8 cellular contexts compared by ENCODE assay signal in the genomic region with DNA sequence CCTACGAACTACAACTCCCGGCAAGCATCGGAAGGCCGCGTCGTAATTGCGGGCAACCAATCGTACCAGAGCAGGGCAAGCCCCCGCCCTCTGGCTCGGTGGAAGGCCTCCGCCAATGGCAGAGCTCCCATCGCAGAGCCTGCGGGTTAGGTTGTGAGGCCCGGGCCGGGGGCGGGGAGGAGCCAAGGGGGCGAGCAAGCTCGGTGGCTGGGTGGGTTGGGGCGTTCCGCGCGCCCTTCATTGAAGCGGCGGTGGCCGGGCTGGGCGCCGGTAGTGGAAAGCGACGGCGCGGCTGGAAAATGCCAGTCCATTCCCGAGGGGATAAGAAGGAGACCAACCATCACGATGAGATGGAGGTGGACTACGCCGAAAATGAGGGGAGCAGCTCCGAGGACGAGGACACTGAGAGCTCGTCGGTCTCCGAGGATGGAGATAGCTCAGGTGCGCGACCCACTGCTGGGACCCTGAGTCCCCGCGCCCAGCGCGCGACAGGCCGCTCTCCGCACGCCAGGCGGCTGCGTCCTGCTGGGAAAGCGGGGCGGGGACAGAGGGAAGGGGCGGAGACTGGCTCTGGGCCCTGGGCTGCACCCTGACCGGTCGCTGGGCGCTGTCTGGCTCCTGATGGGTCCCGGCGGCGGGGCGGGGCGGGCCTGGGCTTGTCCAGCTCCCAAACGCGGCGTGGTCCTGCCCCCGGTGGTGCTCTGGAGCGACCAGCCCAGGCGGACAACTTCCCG. TPM values are rescaled to one million over a fixed set of nuclear protein-coding genes. Genes with fewer than 3 reads are reported as not detected.
A peak's percentile ranks its signal among the peaks of the same experiment; 100 is the strongest.
DNase-seq lines count a peak whose midpoint lies in the region; ATAC-seq and TF ChIP-seq lines count a peak whose summit lies in the region.

A gene with protein sequence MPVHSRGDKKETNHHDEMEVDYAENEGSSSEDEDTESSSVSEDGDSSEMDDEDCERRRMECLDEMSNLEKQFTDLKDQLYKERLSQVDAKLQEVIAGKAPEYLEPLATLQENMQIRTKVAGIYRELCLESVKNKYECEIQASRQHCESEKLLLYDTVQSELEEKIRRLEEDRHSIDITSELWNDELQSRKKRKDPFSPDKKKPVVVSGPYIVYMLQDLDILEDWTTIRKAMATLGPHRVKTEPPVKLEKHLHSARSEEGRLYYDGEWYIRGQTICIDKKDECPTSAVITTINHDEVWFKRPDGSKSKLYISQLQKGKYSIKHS (plus strand): TSS at position 121 of the 734 bp plus-strand sequence. CDS start 179 bp downstream, at position 300.

- intact Hi-C loops in testis (cut with DNase I; ENCODE audit: low total_unique reads), result no loop called here

- H3K4me3 Mint-ChIP-seq in activated naive CD8-positive, alpha-beta T cell treated with anti-CD3 and anti-CD28 coated beads for 36 hours, result peak within 1 kb of the TSS; percentile 84
- H3K4me3 Mint-ChIP-seq in glutamatergic neuron (ENCODE audit: unreplicated experiment), result peak within 1 kb of the TSS; percentile 91

- no peaks in the 10 kb centered on the region for H3K27me3 Mint-ChIP-seq in activated naive CD8-positive, alpha-beta T cell treated with anti-CD3 and anti-CD28 coated beads for 36 hours
- peaks cover 2% of the 10 kb centered on the region for H3K27me3 Mint-ChIP-seq in glutamatergic neuron (ENCODE audit: unreplicated experiment)

- DNase-seq in NCI-H1105 (lab: John Stamatoyannopoulos, UW) (peak; percentile 99), SKM-1 (lab: John Stamatoyannopoulos, UW; ENCODE audit: unreplicated experiment) (peak; percentile 79), glutamatergic neuron (peak; percentile 99), omental fat pad (ENCODE audit: low spot score) (peak; percentile 92), testis (peak; percentile 99)
- DNase-seq in activated naive CD8-positive, alpha-beta T cell treated with anti-CD3 and anti-CD28 coated beads for 36 hours, result peak; percentile 99

- H3K4me1 ChIP-seq in testis, result peaks cover 6% of the 10 kb centered on the region

- peak within 1 kb of the TSS; percentile 86 to 98 for H3K4me3 ChIP-seq in testis

- TF ChIP-seq CTCF in glutamatergic neuron (IDR thresholded peaks at IDR 0.05; ENCODE audit: partially characterized antibody, unreplicated experiment) (no peak), omental fat pad (IDR thresholded peaks at IDR 0.05) (no peak), testis (IDR thresholded peaks at IDR 0.05) (no peak)

- no peaks in the 10 kb centered on the region for H3K27me3 ChIP-seq in testis

- H3K27ac ChIP-seq in testis, result peak within 1 kb of the TSS; percentile 93 to 99

- H3K27ac Mint-ChIP-seq in activated naive CD8-positive, alpha-beta T cell treated with anti-CD3 and anti-CD28 coated beads for 36 hours, result peak within 1 kb of the TSS; percentile 90
- H3K27ac Mint-ChIP-seq in glutamatergic neuron (ENCODE audit: unreplicated experiment), result peak within 1 kb of the TSS; percentile 91

- peaks cover 6% of the 10 kb centered on the region for H3K36me3 Mint-ChIP-seq in activated naive CD8-positive, alpha-beta T cell treated with anti-CD3 and anti-CD28 coated beads for 36 hours
- H3K36me3 Mint-ChIP-seq in glutamatergic neuron (ENCODE audit: unreplicated experiment), result no peaks in the 10 kb centered on the region

- ATAC-seq in HG02642 (IDR thresholded peaks at IDR 0.05; ENCODE audit: poor library complexity, unreplicated experiment), result peak; percentile 96
- ATAC-seq in omental fat pad (ENCODE audit: low FRiP score), result peak; percentile 100

- 0% methylated on average over 35 to 68 of the region's 70 CpGs for WGBS in testis, 2 donors

- H3K4me1 Mint-ChIP-seq in activated naive CD8-positive, alpha-beta T cell treated with anti-CD3 and anti-CD28 coated beads for 36 hours, result peaks cover 21% of the 10 kb centered on the region
- peaks cover 9% of the 10 kb centered on the region for H3K4me1 Mint-ChIP-seq in glutamatergic neuron (ENCODE audit: low read depth, unreplicated experiment)

- TF ChIP-seq POLR2A in GM10847 (IDR thresholded peaks at IDR 0.05; ENCODE audit: extremely low read depth, insufficient read length) (peak; percentile 80), testis (IDR thresholded peaks at IDR 0.05) (peak; percentile 16)

- H3K9me3 ChIP-seq in testis, result no peaks in the 10 kb centered on the region

- H3K36me3 ChIP-seq in testis (ENCODE audit: low read depth, missing control alignments), result no peaks in the 10 kb centered on the region

- H3K9me3 Mint-ChIP-seq in activated naive CD8-positive, alpha-beta T cell treated with anti-CD3 and anti-CD28 coated beads for 36 hours, result no peaks in the 10 kb centered on the region
- H3K9me3 Mint-ChIP-seq in glutamatergic neuron (ENCODE audit: unreplicated experiment), result peaks cover 8% of the 10 kb centered on the region

RNA-seq across cellular contexts. Expression of the gene that starts here (rescaled TPM):
- total RNA-seq in activated naive CD8-positive, alpha-beta T cell treated with anti-CD3 and anti-CD28 coated beads for 36 hours, result 1 to 10 TPM; 8.3 to 8.8 TPM
- total RNA-seq in glutamatergic neuron (ENCODE audit: unreplicated experiment) (15.9 TPM), omental fat pad (1 to 10 TPM; 4.0 to 9.1 (median 5.6) TPM), testis (10 to 100 TPM in 1 of 2 donors, 1 to 10 TPM in 1; 7.6 to 11.8 TPM)
- 8.4 TPM for polyA plus RNA-seq in testis (ENCODE audit: insufficient read depth, low read depth, low replicate concordance)

Comparison
In these comparisons a context has a peak if more than half of its experiments do, and no peak if none do; other contexts are left out.
1. Peak in every context shown above with its lines: DNase-seq, ATAC-seq, H3K4me3 ChIP-seq and H3K27ac ChIP-seq.